In the genomic region with DNA sequence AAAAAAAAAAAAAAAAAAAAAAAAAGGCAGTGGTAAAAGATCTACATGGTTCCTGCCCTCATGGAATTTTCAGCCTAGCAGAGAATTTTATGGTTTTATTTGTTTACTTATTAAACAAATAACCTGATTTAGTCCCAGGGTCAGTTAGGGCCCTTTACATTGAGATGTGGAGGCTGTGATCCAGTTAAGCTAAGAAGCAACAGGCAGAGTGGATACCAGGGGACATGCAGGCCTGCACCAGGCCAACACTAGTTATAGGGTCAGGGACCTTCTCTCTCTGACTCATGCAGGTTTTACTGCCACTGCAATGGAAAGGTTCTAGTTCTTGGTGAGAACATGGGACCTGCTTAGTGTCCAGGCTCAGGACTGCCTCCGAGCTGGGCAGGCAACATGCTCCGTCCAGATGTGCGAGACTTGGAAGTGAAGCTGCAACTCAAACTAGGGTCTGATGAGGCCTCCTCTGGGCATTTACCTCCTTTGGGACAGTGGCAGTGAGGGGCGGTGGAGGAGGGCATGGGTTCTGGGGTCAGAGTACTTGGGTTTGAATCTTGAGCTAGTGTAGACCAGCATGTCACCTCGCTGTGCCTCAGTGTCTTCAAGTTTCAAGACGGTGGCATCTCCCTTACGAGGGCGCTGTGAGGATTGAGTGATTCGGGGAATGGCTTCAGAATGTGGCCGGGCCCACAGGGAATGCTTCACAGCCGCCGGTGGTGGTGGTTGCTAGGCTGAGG, we compare ENCODE assay signal across 18 cellular contexts.
"Had no signal": no experiment of that assay in that cellular context is flagged by ENCODE, and none has a peak within 500 bp of the region (broad histone marks: within the 10 kb centered on the region; RNA-seq: fewer than 3 reads in every experiment).

No MANE protein-coding gene starts in this region.

- ATAC-seq: activated T-helper 17 cell treated with anti-CD3 and anti-CD28 coated beads, Interleukin-2, amount 50 U/mL, for 72 hours; body of pancreas; effector memory CD8-positive, alpha-beta T cell; left lung; pancreas; right cardiac atrium; WTC11 had no signal

- DNase-seq: activated CD4-positive, alpha-beta T cell treated with anti-CD3 and anti-CD28 coated beads for 48 hours; activated CD8-positive, alpha-beta memory T cell treated with anti-CD3 and anti-CD28 coated beads for 24 hours; activated naive CD4-positive, alpha-beta T cell treated with anti-CD3 and anti-CD28 coated beads, Interleukin-2, amount 10 ng/mL, durations not matched to agents 7 days and 5 days; activated T-cell treated with anti-CD3 and anti-CD28 coated beads for 4 hours; body of pancreas; central memory CD4-positive, alpha-beta T cell; effector memory CD8-positive, alpha-beta T cell; hippocampal formation; immature natural killer cell; pancreas; spleen; stimulated activated CD4-positive, alpha-beta T cell treated with anti-CD3 and anti-CD28 coated beads, Interleukin-2, amount 100 ng/mL, for 24 hours; stimulated activated naive CD4-positive, alpha-beta T cell had no signal

- H3K4me3 ChIP-seq: body of pancreas, left lung, pancreas, spleen had no signal

- FAIRE-seq: pancreas had no signal

- H3K27ac ChIP-seq: body of pancreas, epithelial cell of prostate, left lung, pancreas had no signal

- H3K36me3 ChIP-seq: left lung, pancreas had no signal

- H3K27me3 ChIP-seq: body of pancreas, left lung, pancreas, spleen had no signal

- H3K9me3 ChIP-seq: body of pancreas, left lung, pancreas, spleen had no signal
